Comparison of ENCODE assay signal across 8 cellular contexts in genomic region chr19:40191836-40192646, GRCh38. TPM values are rescaled to one million over a fixed set of nuclear protein-coding genes. Genes with fewer than 3 reads are reported as not detected.
DNase-seq lines count a peak whose midpoint lies in the region; ATAC-seq and TF ChIP-seq lines count a peak whose summit lies in the region.

No MANE protein-coding gene starts in this region.

- H3K4me2 ChIP-seq in Loucy (ENCODE audit: low read depth, low read length, poor library complexity, severe bottlenecking) = peak overlapping the region; percentile 90

- H3K36me3 Mint-ChIP-seq in activated T-helper 1 cell treated with anti-CD3 and anti-CD28 coated beads, Interleukin-12 subunit alpha, Interleukin-12 subunit beta, Interleukin-2, Interleukin-4 antibody, amounts not matched to agents 30 ng/mL and 10 ng/mL and 1 ng/mL, durations not matched to agents 14 hours and 24 hours and 36 hours (ENCODE audit: low read depth) = peaks cover 3% of the 10 kb centered on the region

- no peak overlapping the region for H3K27ac Mint-ChIP-seq in activated T-helper 1 cell treated with anti-CD3 and anti-CD28 coated beads, Interleukin-12 subunit alpha, Interleukin-12 subunit beta, Interleukin-2, Interleukin-4 antibody, amounts not matched to agents 30 ng/mL and 10 ng/mL and 1 ng/mL, durations not matched to agents 14 hours and 24 hours and 36 hours

- H2AFZ ChIP-seq in Loucy (ENCODE audit: low read length) = peak overlapping the region; percentile 75; the same call in 1 of the 2 replicates

- H4K20me1 ChIP-seq in Loucy (ENCODE audit: insufficient read depth, low read length, poor library complexity, severe bottlenecking) = no peaks in the 10 kb centered on the region

- intact Hi-C loops in activated T-helper 1 cell treated with anti-CD3 and anti-CD28 coated beads, Interleukin-12 subunit alpha, Interleukin-12 subunit beta, Interleukin-2, Interleukin-4 antibody, amounts not matched to agents 30 ng/mL and 10 ng/mL and 1 ng/mL, durations not matched to agents 14 hours and 24 hours and 36 hours (cut with micrococcal nuclease) = loop anchor here (1.0 to 5.0 kb wide), 8 partner anchors 26 to 350 kb away; partner anchors contain the start of genes AKT2, PSMC4, TTC9B and ZNF546
- intact Hi-C loops in left cardiac atrium (cut with DNase I) = no loop called here

- H3K4me3 Mint-ChIP-seq in activated T-helper 1 cell treated with anti-CD3 and anti-CD28 coated beads, Interleukin-12 subunit alpha, Interleukin-12 subunit beta, Interleukin-2, Interleukin-4 antibody, amounts not matched to agents 30 ng/mL and 10 ng/mL and 1 ng/mL, durations not matched to agents 14 hours and 24 hours and 36 hours = peak overlapping the region; percentile 70

- TF ChIP-seq CTCF in Loucy (conservative IDR thresholded peaks at IDR 0.05; ENCODE audit: low read length) = no peak

- no peaks in the 10 kb centered on the region; the same call in 1 of the 2 replicates for H3K79me2 ChIP-seq in Loucy (ENCODE audit: insufficient read depth, low read length)

- H3K4me1 ChIP-seq in Loucy (ENCODE audit: insufficient read depth, low read length, poor library complexity, severe bottlenecking) (peaks cover 14% of the 10 kb centered on the region), rectal smooth muscle tissue (ENCODE audit: control insufficient read depth, insufficient read depth, low read length) (peaks cover 6% of the 10 kb centered on the region)

- peak; percentile 59 for DNase-seq in CMK (ENCODE audit: low read depth)
- DNase-seq in activated T-helper 1 cell treated with anti-CD3 and anti-CD28 coated beads, Interleukin-12 subunit alpha, Interleukin-12 subunit beta, Interleukin-2, Interleukin-4 antibody, amounts not matched to agents 30 ng/mL and 10 ng/mL and 1 ng/mL, durations not matched to agents 14 hours and 24 hours and 36 hours (ENCODE audit: low spot score) = peak; percentile 16
- DNase-seq in left cardiac atrium = peak; percentile 51
- no peak for DNase-seq in NCI-H1092 (lab: John Stamatoyannopoulos, UW)
- DNase-seq in middle frontal gyrus (ENCODE audit: extremely low spot score, low spot score) = no peak

- H3K9me2 ChIP-seq in Loucy (replicated peaks; ENCODE audit: low read depth, low read length) = no peaks in the 10 kb centered on the region

- no peaks in the 10 kb centered on the region for H3K9me3 Mint-ChIP-seq in activated T-helper 1 cell treated with anti-CD3 and anti-CD28 coated beads, Interleukin-12 subunit alpha, Interleukin-12 subunit beta, Interleukin-2, Interleukin-4 antibody, amounts not matched to agents 30 ng/mL and 10 ng/mL and 1 ng/mL, durations not matched to agents 14 hours and 24 hours and 36 hours

- no peaks in the 10 kb centered on the region for H3F3A ChIP-seq in Loucy (ENCODE audit: low read depth)

- no peaks in the 10 kb centered on the region for H3K9me3 ChIP-seq in Loucy (ENCODE audit: insufficient read depth, low read depth, low read length)

- no peak overlapping the region for H3K27ac ChIP-seq in rectal smooth muscle tissue (ENCODE audit: low read depth, low read length)

- H3K4me3 ChIP-seq in Loucy (ENCODE audit: low read length, poor library complexity, severe bottlenecking) = peak overlapping the region; percentile 95
- peak overlapping the region; percentile 70 for H3K4me3 ChIP-seq in rectal smooth muscle tissue (ENCODE audit: low read length)

- H3K9ac ChIP-seq in Loucy (ENCODE audit: low read depth, low read length, poor library complexity, severe bottlenecking) = peak overlapping the region; percentile 66
- H3K9ac ChIP-seq in rectal smooth muscle tissue (ENCODE audit: low read length) = peak overlapping the region; percentile 30

- peaks cover 34% of the 10 kb centered on the region for H3K4me1 Mint-ChIP-seq in activated T-helper 1 cell treated with anti-CD3 and anti-CD28 coated beads, Interleukin-12 subunit alpha, Interleukin-12 subunit beta, Interleukin-2, Interleukin-4 antibody, amounts not matched to agents 30 ng/mL and 10 ng/mL and 1 ng/mL, durations not matched to agents 14 hours and 24 hours and 36 hours (ENCODE audit: low read depth)

- no peaks in the 10 kb centered on the region for H3K36me3 ChIP-seq in Loucy (ENCODE audit: insufficient read depth, low read length)
- no peaks in the 10 kb centered on the region for H3K36me3 ChIP-seq in rectal smooth muscle tissue (ENCODE audit: control insufficient read depth, insufficient read depth, low read length)

- ATAC-seq in GM19438 (IDR thresholded peaks at IDR 0.05; ENCODE audit: low read depth, unreplicated experiment) (peak; percentile 4), left cardiac atrium (peak; percentile 12 to 13)

- H3K27me3 Mint-ChIP-seq in activated T-helper 1 cell treated with anti-CD3 and anti-CD28 coated beads, Interleukin-12 subunit alpha, Interleukin-12 subunit beta, Interleukin-2, Interleukin-4 antibody, amounts not matched to agents 30 ng/mL and 10 ng/mL and 1 ng/mL, durations not matched to agents 14 hours and 24 hours and 36 hours (ENCODE audit: insufficient read depth) = peaks cover 6% of the 10 kb centered on the region

- no peaks in the 10 kb centered on the region for H3K27me3 ChIP-seq in Loucy (ENCODE audit: insufficient read depth, low read length, poor library complexity, severe bottlenecking)
- no peaks in the 10 kb centered on the region for H3K27me3 ChIP-seq in rectal smooth muscle tissue (ENCODE audit: control insufficient read depth, insufficient read depth, low read length)

RNA-seq across cellular contexts. Expression of gene MAP3K10, which starts 0.8 kb away (rescaled TPM):
- total RNA-seq in activated T-helper 1 cell treated with anti-CD3 and anti-CD28 coated beads, Interleukin-12 subunit alpha, Interleukin-12 subunit beta, Interleukin-2, Interleukin-4 antibody, amounts not matched to agents 30 ng/mL and 10 ng/mL and 1 ng/mL, durations not matched to agents 14 hours and 24 hours and 36 hours = 13.8 and 19.8 TPM in 2 replicates
- total RNA-seq in left cardiac atrium = 10 to 100 TPM; 17.3 to 19.9 TPM

RNA-seq across cellular contexts. Expression of gene TTC9B, which starts 26.1 kb away (rescaled TPM):
- total RNA-seq in activated T-helper 1 cell treated with anti-CD3 and anti-CD28 coated beads, Interleukin-12 subunit alpha, Interleukin-12 subunit beta, Interleukin-2, Interleukin-4 antibody, amounts not matched to agents 30 ng/mL and 10 ng/mL and 1 ng/mL, durations not matched to agents 14 hours and 24 hours and 36 hours = not detected in 2 replicates
- not detected for total RNA-seq in left cardiac atrium

RNA-seq across cellular contexts. Expression of gene CCNP, which starts 34.4 kb away (rescaled TPM):
- 0.12 TPM in 1 of 2 replicates, not detected in the other for total RNA-seq in activated T-helper 1 cell treated with anti-CD3 and anti-CD28 coated beads, Interleukin-12 subunit alpha, Interleukin-12 subunit beta, Interleukin-2, Interleukin-4 antibody, amounts not matched to agents 30 ng/mL and 10 ng/mL and 1 ng/mL, durations not matched to agents 14 hours and 24 hours and 36 hours
- under 1 TPM; 0.15 to 0.31 TPM for total RNA-seq in left cardiac atrium

Comparison
In these comparisons a context has a peak if more than half of its experiments do, and no peak if none do; other contexts are left out.
1. DNase-seq: peak in CMK (single experiment), activated T-helper 1 cell treated with anti-CD3 and anti-CD28 coated beads, Interleukin-12 subunit alpha, Interleukin-12 subunit beta, Interleukin-2, Interleukin-4 antibody, amounts not matched to agents 30 ng/mL and 10 ng/mL and 1 ng/mL, durations not matched to agents 14 hours and 24 hours and 36 hours (single experiment) and left cardiac atrium (single experiment); none in NCI-H1092 (single experiment) and middle frontal gyrus (single experiment).